Comparison of ENCODE assay signal across 1 cellular context in genomic region chr2:26345554-26346453, GRCh38.
TF ChIP-seq lines count a peak whose summit lies in the region.

TSS of gene SELENOI (plus strand) at chr2:26346143. CDS start at chr2:26346233, 90 bp downstream.

TF ChIP-seq in HepG2, 621 proteins besides CTCF, POLR2A, EP300 and RAD21 (continued from another document and continues in another):
- TF ChIP-seq ZMYM4 (CRISPR knock-in tag; IDR thresholded peaks at IDR 0.05) (peak; percentile 91), FIP1L1 (IDR thresholded peaks at IDR 0.05; ENCODE audit: borderline replicate concordance, insufficient read depth, low read depth, low read length) (0 out of 2 replicates have a peak, but pooled peaks have one; percentile 64), ZNF567 (CRISPR knock-in tag; IDR thresholded peaks at IDR 0.05; ENCODE audit: borderline replicate concordance) (no peak; the same call in 1 of the 2 replicates), ARNT2 (CRISPR knock-in tag; IDR thresholded peaks at IDR 0.05; ENCODE audit: low read depth) (peak; percentile 93), CBX5 (CRISPR knock-in tag; IDR thresholded peaks at IDR 0.05; ENCODE audit: borderline replicate concordance) (no peak; the same call in 1 of the 2 replicates), ZFX (CRISPR knock-in tag; IDR thresholded peaks at IDR 0.05; ENCODE audit: low read depth) (peak; percentile 98), ZNF414 (CRISPR knock-in tag; IDR thresholded peaks at IDR 0.05) (peak; percentile 65; the same call in 1 of the 2 replicates), ZNF10 (CRISPR knock-in tag; IDR thresholded peaks at IDR 0.05; ENCODE audit: borderline replicate concordance, low read depth) (no peak), ZMYM2 (CRISPR knock-in tag; IDR thresholded peaks at IDR 0.05) (0 out of 2 replicates have a peak, but pooled peaks have one; percentile 44), JDP2 (CRISPR knock-in tag; IDR thresholded peaks at IDR 0.05; ENCODE audit: borderline replicate concordance) (no peak), SMARCE1 (IDR thresholded peaks at IDR 0.05; ENCODE audit: borderline replicate concordance) (no peak), SIN3B (IDR thresholded peaks at IDR 0.05; ENCODE audit: low read length) (peak; percentile 66), ZNF234 (CRISPR knock-in tag; conservative IDR thresholded peaks at IDR 0.05) (no peak), AGO1 (IDR thresholded peaks at IDR 0.05; ENCODE audit: low read depth, low read length, poor library complexity, severe bottlenecking) (peak; percentile 58), ATM (IDR thresholded peaks at IDR 0.05; ENCODE audit: borderline replicate concordance) (no peak), ZIK1 (CRISPR knock-in tag; IDR thresholded peaks at IDR 0.05; ENCODE audit: borderline replicate concordance, low read depth) (no peak; the same call in 1 of the 2 replicates), CHD4 (IDR thresholded peaks at IDR 0.05; ENCODE audit: borderline replicate concordance, low read length) (no peak), ZNF773 (CRISPR knock-in tag; IDR thresholded peaks at IDR 0.05; ENCODE audit: borderline replicate concordance) (no peak; the same call in 1 of the 2 replicates), NBN (conservative IDR thresholded peaks at IDR 0.05) (no peak), NFIC (IDR thresholded peaks at IDR 0.05; ENCODE audit: low read length) (no peak), NRL (CRISPR knock-in tag; IDR thresholded peaks at IDR 0.05; ENCODE audit: borderline replicate concordance) (peak; percentile 75), KDM3A (CRISPR knock-in tag; IDR thresholded peaks at IDR 0.05; ENCODE audit: low read depth) (no peak), GABPA (IDR thresholded peaks at IDR 0.05; ENCODE audit: low read depth, low read length) (no peak), GABPA (CRISPR knock-in tag; IDR thresholded peaks at IDR 0.05; ENCODE audit: low read depth) (peak; percentile 79), DNMT1 (CRISPR knock-in tag; IDR thresholded peaks at IDR 0.05) (peak; percentile 92; the same call in 1 of the 2 replicates), ZKSCAN5 (CRISPR knock-in tag; IDR thresholded peaks at IDR 0.05) (no peak), NFYB (CRISPR knock-in tag; IDR thresholded peaks at IDR 0.05) (peak; percentile 97), ZNF230 (CRISPR knock-in tag; IDR thresholded peaks at IDR 0.05) (peak; percentile 96), ZNF205 (CRISPR knock-in tag; IDR thresholded peaks at IDR 0.05) (peak; percentile 31; the same call in 1 of the 2 replicates), NFIB (CRISPR knock-in tag; IDR thresholded peaks at IDR 0.05; ENCODE audit: borderline replicate concordance) (no peak), MXI1 (IDR thresholded peaks at IDR 0.05; ENCODE audit: borderline replicate concordance, low read depth, low read length) (peak; percentile 55; the same call in 1 of the 3 replicates), HOXA3 (CRISPR knock-in tag; IDR thresholded peaks at IDR 0.05) (peak; percentile 83), ZFY (CRISPR knock-in tag; IDR thresholded peaks at IDR 0.05) (peak; percentile 95), RERE (CRISPR knock-in tag; IDR thresholded peaks at IDR 0.05; ENCODE audit: low read depth) (no peak; the same call in 1 of the 2 replicates), FOXK2 (IDR thresholded peaks at IDR 0.05) (peak; percentile 77; the same call in 1 of the 2 replicates), MBD4 (IDR thresholded peaks at IDR 0.05; ENCODE audit: borderline replicate concordance, low read length) (no peak), SPEN (CRISPR knock-in tag; IDR thresholded peaks at IDR 0.05; ENCODE audit: low read depth) (peak; percentile 34; the same call in 1 of the 2 replicates), TBP (CRISPR knock-in tag; IDR thresholded peaks at IDR 0.05) (0 out of 2 replicates have a peak, but pooled peaks have one; percentile 20), ZNF564 (CRISPR knock-in tag; IDR thresholded peaks at IDR 0.05) (peak; percentile 74; the same call in 1 of the 2 replicates), SNRNP70 (IDR thresholded peaks at IDR 0.05; ENCODE audit: low read depth, low read length) (no peak), NFATC3 (CRISPR knock-in tag; IDR thresholded peaks at IDR 0.05) (peak; percentile 94)
- TF ChIP-seq, protein P1, sequence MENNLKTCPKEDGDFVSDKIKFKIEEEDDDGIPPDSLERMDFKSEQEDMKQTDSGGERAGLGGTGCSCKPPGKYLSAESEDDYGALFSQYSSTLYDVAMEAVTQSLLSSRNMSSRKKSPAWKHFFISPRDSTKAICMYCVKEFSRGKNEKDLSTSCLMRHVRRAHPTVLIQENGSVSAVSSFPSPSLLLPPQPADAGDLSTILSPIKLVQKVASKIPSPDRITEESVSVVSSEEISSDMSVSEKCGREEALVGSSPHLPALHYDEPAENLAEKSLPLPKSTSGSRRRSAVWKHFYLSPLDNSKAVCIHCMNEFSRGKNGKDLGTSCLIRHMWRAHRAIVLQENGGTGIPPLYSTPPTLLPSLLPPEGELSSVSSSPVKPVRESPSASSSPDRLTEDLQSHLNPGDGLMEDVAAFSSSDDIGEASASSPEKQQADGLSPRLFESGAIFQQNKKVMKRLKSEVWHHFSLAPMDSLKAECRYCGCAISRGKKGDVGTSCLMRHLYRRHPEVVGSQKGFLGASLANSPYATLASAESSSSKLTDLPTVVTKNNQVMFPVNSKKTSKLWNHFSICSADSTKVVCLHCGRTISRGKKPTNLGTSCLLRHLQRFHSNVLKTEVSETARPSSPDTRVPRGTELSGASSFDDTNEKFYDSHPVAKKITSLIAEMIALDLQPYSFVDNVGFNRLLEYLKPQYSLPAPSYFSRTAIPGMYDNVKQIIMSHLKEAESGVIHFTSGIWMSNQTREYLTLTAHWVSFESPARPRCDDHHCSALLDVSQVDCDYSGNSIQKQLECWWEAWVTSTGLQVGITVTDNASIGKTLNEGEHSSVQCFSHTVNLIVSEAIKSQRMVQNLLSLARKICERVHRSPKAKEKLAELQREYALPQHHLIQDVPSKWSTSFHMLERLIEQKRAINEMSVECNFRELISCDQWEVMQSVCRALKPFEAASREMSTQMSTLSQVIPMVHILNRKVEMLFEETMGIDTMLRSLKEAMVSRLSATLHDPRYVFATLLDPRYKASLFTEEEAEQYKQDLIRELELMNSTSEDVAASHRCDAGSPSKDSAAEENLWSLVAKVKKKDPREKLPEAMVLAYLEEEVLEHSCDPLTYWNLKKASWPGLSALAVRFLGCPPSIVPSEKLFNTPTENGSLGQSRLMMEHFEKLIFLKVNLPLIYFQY (CRISPR knock-in tag; IDR thresholded peaks at IDR 0.05; ENCODE audit: borderline replicate concordance), result no peak; the same call in 1 of the 2 replicates
- TF ChIP-seq, protein P2, sequence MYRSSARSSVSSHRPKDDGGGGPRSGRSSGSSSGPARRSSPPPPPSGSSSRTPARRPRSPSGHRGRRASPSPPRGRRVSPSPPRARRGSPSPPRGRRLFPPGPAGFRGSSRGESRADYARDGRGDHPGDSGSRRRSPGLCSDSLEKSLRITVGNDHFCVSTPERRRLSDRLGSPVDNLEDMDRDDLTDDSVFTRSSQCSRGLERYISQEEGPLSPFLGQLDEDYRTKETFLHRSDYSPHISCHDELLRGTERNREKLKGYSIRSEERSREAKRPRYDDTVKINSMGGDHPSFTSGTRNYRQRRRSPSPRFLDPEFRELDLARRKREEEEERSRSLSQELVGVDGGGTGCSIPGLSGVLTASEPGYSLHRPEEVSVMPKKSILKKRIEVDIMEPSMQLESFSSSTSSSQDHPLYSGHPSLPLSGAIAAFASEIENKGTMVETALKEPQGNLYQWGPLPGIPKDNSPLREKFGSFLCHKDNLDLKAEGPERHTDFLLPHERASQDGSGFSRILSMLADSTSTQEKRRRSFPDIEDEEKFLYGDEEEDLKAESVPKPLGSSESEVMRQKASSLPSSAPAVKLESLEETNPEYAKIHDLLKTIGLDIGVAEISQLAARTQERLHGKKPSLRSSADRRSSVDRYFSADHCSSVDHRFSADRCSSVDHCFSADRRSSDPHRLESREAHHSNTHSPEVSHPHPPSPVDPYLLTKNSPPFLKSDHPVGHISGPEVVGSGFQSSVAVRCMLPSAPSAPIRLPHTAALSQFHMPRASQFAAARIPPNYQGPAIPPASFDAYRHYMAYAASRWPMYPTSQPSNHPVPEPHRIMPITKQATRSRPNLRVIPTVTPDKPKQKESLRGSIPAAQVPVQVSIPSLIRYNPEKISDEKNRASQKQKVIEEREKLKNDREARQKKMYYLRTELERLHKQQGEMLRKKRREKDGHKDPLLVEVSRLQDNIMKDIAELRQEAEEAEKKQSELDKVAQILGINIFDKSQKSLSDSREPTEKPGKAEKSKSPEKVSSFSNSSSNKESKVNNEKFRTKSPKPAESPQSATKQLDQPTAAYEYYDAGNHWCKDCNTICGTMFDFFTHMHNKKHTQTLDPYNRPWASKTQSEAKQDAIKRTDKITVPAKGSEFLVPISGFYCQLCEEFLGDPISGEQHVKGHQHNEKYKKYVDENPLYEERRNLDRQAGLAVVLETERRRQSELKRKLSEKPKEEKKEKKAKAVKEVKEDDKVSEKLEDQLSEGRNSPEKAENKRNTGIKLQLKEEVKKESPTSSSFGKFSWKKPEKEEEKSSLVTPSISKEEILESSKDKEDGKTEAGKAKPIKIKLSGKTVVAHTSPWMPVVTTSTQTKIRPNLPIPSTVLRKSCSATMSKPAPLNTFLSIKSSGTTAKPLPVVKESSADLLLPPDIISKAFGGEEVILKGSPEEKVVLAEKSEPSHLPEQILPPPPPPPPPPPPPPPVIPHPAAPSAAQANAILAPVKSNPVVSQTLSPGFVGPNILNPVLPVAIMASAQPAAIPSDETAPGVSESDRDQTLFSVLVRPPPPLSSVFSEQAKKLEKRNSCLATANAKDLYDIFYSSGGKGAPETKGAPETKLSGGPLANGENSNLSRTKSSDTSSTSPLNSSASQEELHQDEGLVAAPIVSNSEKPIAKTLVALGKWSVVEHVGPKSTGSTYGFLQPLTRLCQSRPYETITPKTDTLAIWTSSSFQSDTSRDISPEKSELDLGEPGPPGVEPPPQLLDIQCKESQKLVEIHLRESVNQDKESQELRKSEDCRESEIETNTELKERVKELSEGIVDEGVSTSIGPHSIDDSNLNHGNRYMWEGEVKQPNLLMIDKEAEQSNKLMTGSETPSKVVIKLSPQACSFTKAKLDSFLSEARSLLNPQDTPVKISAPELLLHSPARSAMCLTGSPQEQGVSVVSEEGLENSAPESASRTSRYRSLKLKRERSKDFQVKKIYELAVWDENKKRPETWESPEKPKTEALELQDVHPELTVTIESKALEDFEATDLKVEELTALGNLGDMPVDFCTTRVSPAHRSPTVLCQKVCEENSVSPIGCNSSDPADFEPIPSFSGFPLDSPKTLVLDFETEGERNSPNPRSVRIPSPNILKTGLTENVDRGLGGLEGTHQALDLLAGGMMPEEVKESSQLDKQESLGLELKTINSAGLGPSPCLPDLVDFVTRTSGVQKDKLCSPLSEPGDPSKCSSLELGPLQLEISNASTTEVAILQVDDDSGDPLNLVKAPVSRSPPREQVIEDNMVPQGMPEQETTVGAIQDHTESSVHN (CRISPR knock-in tag; IDR thresholded peaks at IDR 0.05), result peak; percentile 94
- TF ChIP-seq, protein P3, sequence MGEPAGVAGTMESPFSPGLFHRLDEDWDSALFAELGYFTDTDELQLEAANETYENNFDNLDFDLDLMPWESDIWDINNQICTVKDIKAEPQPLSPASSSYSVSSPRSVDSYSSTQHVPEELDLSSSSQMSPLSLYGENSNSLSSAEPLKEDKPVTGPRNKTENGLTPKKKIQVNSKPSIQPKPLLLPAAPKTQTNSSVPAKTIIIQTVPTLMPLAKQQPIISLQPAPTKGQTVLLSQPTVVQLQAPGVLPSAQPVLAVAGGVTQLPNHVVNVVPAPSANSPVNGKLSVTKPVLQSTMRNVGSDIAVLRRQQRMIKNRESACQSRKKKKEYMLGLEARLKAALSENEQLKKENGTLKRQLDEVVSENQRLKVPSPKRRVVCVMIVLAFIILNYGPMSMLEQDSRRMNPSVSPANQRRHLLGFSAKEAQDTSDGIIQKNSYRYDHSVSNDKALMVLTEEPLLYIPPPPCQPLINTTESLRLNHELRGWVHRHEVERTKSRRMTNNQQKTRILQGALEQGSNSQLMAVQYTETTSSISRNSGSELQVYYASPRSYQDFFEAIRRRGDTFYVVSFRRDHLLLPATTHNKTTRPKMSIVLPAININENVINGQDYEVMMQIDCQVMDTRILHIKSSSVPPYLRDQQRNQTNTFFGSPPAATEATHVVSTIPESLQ (CRISPR knock-in tag; conservative IDR thresholded peaks at IDR 0.05), result no peak; the same call in 1 of the 2 replicates
